In the genomic region with DNA sequence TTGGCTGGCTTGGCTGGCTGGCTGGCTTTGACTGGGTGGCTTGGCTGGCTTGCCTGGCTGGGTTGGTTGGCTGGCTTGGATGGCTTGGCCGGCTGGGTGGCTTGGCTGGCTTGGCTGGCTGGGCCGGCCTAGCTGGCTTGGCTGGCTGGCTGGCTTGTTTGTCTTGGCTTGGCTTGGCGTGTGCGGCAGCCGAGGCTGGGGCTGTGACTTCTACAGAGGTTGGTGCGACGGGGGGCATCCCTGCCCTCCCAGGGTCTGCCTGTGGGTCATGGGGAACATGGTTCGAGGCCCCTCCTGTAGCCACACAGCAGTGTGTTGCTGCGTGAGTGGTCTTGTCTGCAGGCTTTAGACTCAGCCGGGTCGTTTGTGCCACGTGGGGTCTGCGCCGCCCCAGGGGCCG, we compare ENCODE assay signal across 12 cellular contexts. TPM values are rescaled to one million over a fixed set of nuclear protein-coding genes. Genes with fewer than 3 reads are reported as not detected.
"Had no signal": no experiment of that assay in that cellular context is flagged by ENCODE, and none has a peak within 500 bp of the region (broad histone marks: within the 10 kb centered on the region; RNA-seq: fewer than 3 reads in every experiment).

No MANE protein-coding gene starts in this region.

RNA-seq across cellular contexts. Expression of a gene that starts 33.1 kb away (rescaled TPM):
- total RNA-seq: kidney epithelial cell, neural crest cell, osteoblast, progenitor cell of endocrine pancreas, pulmonary artery endothelial cell, renal cortical epithelial cell, right atrium auricular region, right lobe of liver, subcutaneous adipose tissue, temporal lobe, urinary bladder, vagina had no signal
